In genomic region chr7:115679976-115680375, GRCh38 we compare ENCODE assay signal across 1 cellular context.
TF ChIP-seq lines count a peak whose summit lies in the region.

No MANE protein-coding gene starts in this region.

TF ChIP-seq in GM23338, 12 proteins besides CTCF, POLR2A, EP300 and RAD21 (continued from another document):
- no peak for TF ChIP-seq ZNF462 (CRISPR knock-in tag; IDR thresholded peaks at IDR 0.05)
- TF ChIP-seq STAT1 (IDR thresholded peaks at IDR 0.05; ENCODE audit: unreplicated experiment): no peak
- no peak for TF ChIP-seq CREB1 (CRISPR knock-in tag; IDR thresholded peaks at IDR 0.05; ENCODE audit: low read depth)
- TF ChIP-seq EZH2phosphoT487 (IDR thresholded peaks at IDR 0.05; ENCODE audit: unreplicated experiment): no peak
- TF ChIP-seq, protein P1, sequence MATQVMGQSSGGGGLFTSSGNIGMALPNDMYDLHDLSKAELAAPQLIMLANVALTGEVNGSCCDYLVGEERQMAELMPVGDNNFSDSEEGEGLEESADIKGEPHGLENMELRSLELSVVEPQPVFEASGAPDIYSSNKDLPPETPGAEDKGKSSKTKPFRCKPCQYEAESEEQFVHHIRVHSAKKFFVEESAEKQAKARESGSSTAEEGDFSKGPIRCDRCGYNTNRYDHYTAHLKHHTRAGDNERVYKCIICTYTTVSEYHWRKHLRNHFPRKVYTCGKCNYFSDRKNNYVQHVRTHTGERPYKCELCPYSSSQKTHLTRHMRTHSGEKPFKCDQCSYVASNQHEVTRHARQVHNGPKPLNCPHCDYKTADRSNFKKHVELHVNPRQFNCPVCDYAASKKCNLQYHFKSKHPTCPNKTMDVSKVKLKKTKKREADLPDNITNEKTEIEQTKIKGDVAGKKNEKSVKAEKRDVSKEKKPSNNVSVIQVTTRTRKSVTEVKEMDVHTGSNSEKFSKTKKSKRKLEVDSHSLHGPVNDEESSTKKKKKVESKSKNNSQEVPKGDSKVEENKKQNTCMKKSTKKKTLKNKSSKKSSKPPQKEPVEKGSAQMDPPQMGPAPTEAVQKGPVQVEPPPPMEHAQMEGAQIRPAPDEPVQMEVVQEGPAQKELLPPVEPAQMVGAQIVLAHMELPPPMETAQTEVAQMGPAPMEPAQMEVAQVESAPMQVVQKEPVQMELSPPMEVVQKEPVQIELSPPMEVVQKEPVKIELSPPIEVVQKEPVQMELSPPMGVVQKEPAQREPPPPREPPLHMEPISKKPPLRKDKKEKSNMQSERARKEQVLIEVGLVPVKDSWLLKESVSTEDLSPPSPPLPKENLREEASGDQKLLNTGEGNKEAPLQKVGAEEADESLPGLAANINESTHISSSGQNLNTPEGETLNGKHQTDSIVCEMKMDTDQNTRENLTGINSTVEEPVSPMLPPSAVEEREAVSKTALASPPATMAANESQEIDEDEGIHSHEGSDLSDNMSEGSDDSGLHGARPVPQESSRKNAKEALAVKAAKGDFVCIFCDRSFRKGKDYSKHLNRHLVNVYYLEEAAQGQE (IDR thresholded peaks at IDR 0.05; ENCODE audit: unreplicated experiment): no peak
- no peak for TF ChIP-seq ZNF114 (CRISPR knock-in tag; IDR thresholded peaks at IDR 0.05)
- TF ChIP-seq ZNF331 (CRISPR knock-in tag; IDR thresholded peaks at IDR 0.05; ENCODE audit: low read depth): no peak
- TF ChIP-seq JUNB (IDR thresholded peaks at IDR 0.05; ENCODE audit: unreplicated experiment): no peak
